ENCODE assay signal across 18 cellular contexts in the genomic region with DNA sequence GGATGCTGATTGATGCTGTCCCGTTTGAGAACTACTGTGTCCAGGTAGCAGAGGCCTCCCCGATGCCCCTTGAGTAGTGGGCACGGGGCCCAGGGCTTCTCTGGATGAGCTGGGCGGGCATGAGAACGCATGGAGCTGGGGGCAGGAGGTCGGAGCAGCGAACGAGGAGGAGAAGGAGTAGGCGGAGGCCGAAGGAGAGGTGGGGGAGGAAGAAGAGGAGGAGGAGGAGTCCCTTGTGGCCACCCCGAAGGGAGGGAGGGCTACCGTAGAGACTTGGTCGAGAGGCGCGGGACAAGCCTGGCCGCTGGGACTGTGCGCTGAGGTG.
DNase-seq lines count a peak whose midpoint lies in the region; ATAC-seq and TF ChIP-seq lines count a peak whose summit lies in the region.
"Had no signal": no experiment of that assay in that cellular context is flagged by ENCODE, and none has a peak within 500 bp of the region (broad histone marks: within the 10 kb centered on the region; RNA-seq: fewer than 3 reads in every experiment).

No MANE protein-coding gene starts in this region.

- H3K36me3 ChIP-seq in smooth muscle cell (ENCODE audit: low read depth): no peaks in the 10 kb centered on the region
- H3K36me3 ChIP-seq: SJSA1, tibial artery had no signal

- H3K4me1 ChIP-seq in smooth muscle cell (ENCODE audit: low read depth): no peaks in the 10 kb centered on the region

- peak overlapping the region; percentile 5 for H3K4me3 Mint-ChIP-seq in activated CD4-positive, alpha-beta T cell treated with anti-CD3 and anti-CD28 coated beads for 36 hours
- H3K4me3 Mint-ChIP-seq in activated B cell treated with CpG ODN at 0.5 μM for 24 hours: peak overlapping the region; percentile 84

- H3K27me3 Mint-ChIP-seq in activated CD4-positive, alpha-beta T cell treated with anti-CD3 and anti-CD28 coated beads for 36 hours: peaks cover 45% of the 10 kb centered on the region
- H3K27me3 Mint-ChIP-seq in activated B cell treated with CpG ODN at 0.5 μM for 24 hours: peaks cover 36% of the 10 kb centered on the region

- TF ChIP-seq CTCF in activated B cell treated with CpG ODN at 0.5 μM for 24 hours (IDR thresholded peaks at IDR 0.05) (no peak), smooth muscle cell (IDR thresholded peaks at IDR 0.05; ENCODE audit: borderline replicate concordance, insufficient read depth, poor library complexity, severe bottlenecking) (no peak)

- peaks cover 9% of the 10 kb centered on the region for H3K4me1 Mint-ChIP-seq in activated CD4-positive, alpha-beta T cell treated with anti-CD3 and anti-CD28 coated beads for 36 hours
- H3K4me1 Mint-ChIP-seq in activated B cell treated with CpG ODN at 0.5 μM for 24 hours: peaks cover 43% of the 10 kb centered on the region

- intact Hi-C loops in activated CD4-positive, alpha-beta T cell treated with anti-CD3 and anti-CD28 coated beads for 36 hours (cut with DNase I, micrococcal nuclease): no loop called here
- intact Hi-C loops in activated B cell treated with CpG ODN at 0.5 μM for 24 hours (cut with micrococcal nuclease): loop anchor here (2.0 to 5.0 kb wide), 2 partner anchors 48 to 50 kb away; no protein-coding TSS in a partner anchor

- no peak overlapping the region for H3K27ac Mint-ChIP-seq in activated CD4-positive, alpha-beta T cell treated with anti-CD3 and anti-CD28 coated beads for 36 hours
- peak overlapping the region; percentile 68 for H3K27ac Mint-ChIP-seq in activated B cell treated with CpG ODN at 0.5 μM for 24 hours

- no peak overlapping the region for H2AFZ ChIP-seq in smooth muscle cell (ENCODE audit: low read depth)

- H3K9me3 ChIP-seq in smooth muscle cell (replicated peaks; ENCODE audit: low read depth): no peaks in the 10 kb centered on the region
- H3K9me3 ChIP-seq: SJSA1, tibial artery had no signal

- H3K27me3 ChIP-seq in smooth muscle cell (ENCODE audit: low read depth): peaks cover 74% of the 10 kb centered on the region

- H3K9ac ChIP-seq in smooth muscle cell (ENCODE audit: low read depth): no peak overlapping the region

- H3F3A ChIP-seq in smooth muscle cell (ENCODE audit: low read depth): no peaks in the 10 kb centered on the region

- POLR2A ChIA-PET in activated CD4-positive, alpha-beta T cell treated with anti-CD3 and anti-CD28 coated beads for 36 hours (lab: Charles Lee): no interaction called here
- POLR2A ChIA-PET in activated B cell treated with CpG ODN at 0.5 μM for 24 hours (lab: Charles Lee): no interaction called here

- no peaks in the 10 kb centered on the region for H3K9me3 Mint-ChIP-seq in activated CD4-positive, alpha-beta T cell treated with anti-CD3 and anti-CD28 coated beads for 36 hours (ENCODE audit: low read depth)
- no peaks in the 10 kb centered on the region for H3K9me3 Mint-ChIP-seq in activated B cell treated with CpG ODN at 0.5 μM for 24 hours

- H3K27ac ChIP-seq in smooth muscle cell (ENCODE audit: low read depth): no peak overlapping the region
- H3K27ac ChIP-seq: SJSA1, tibial artery had no signal

- no peak for ATAC-seq in activated CD4-positive, alpha-beta T cell treated with anti-CD3 and anti-CD28 coated beads for 36 hours
- peak; percentile 5 for ATAC-seq in activated B cell treated with CpG ODN at 0.5 μM for 24 hours (ENCODE audit: low read depth)
- ATAC-seq: HCT116, K562 had no signal

- H3K36me3 Mint-ChIP-seq in activated CD4-positive, alpha-beta T cell treated with anti-CD3 and anti-CD28 coated beads for 36 hours (ENCODE audit: low read depth): no peaks in the 10 kb centered on the region
- no peaks in the 10 kb centered on the region for H3K36me3 Mint-ChIP-seq in activated B cell treated with CpG ODN at 0.5 μM for 24 hours (ENCODE audit: low read depth)

- H4K20me1 ChIP-seq in smooth muscle cell (ENCODE audit: low read depth): no peaks in the 10 kb centered on the region

- no peaks in the 10 kb centered on the region for H3K79me2 ChIP-seq in smooth muscle cell (ENCODE audit: low read depth)

- H3K4me3 ChIP-seq in iPS-11a (ENCODE audit: low read depth, low read length) (peak overlapping the region; percentile 73), smooth muscle cell (peak overlapping the region; percentile 46)
- H3K4me3 ChIP-seq: K562, SJSA1, tibial artery had no signal

- peak overlapping the region; percentile 82 for H3K4me2 ChIP-seq in smooth muscle cell

- CTCF ChIA-PET in activated CD4-positive, alpha-beta T cell treated with anti-CD3 and anti-CD28 coated beads for 36 hours (lab: Charles Lee): interaction anchor here (0.6 kb wide), 1 partner anchor 155 kb away, joined by 3 read pairs; no protein-coding TSS in a partner anchor
- CTCF ChIA-PET in activated B cell treated with CpG ODN at 0.5 μM for 24 hours (lab: Charles Lee): no interaction called here

- no peak for DNase-seq in activated CD4-positive, alpha-beta T cell treated with anti-CD3 and anti-CD28 coated beads for 36 hours
- no peak for DNase-seq in activated CD4-positive, alpha-beta T cell treated with anti-CD3 and anti-CD28 coated beads, Interleukin-2, amount 50 U/mL, for 4 hours
- DNase-seq in activated B cell treated with CpG ODN at 0.5 μM for 24 hours: peak; percentile 15
- no peak for DNase-seq in smooth muscle cell (lab: John Stamatoyannopoulos, UW; ENCODE audit: unreplicated experiment)
- no peak for DNase-seq in dermis blood vessel endothelial cell
- no peak for DNase-seq in nucleus accumbens (lab: John Stamatoyannopoulos, UW)
- no peak for DNase-seq in activated CD4-positive, alpha-beta T cell treated with anti-CD3 and anti-CD28 coated beads for 1 hour
- DNase-seq: activated CD4-positive, CD25-positive, alpha-beta regulatory T cell; cerebellar nuclear complex; DMS79; kidney; NCI-H1436; NCI-H748 treated with DMSO at 0.1 percent for 48 hours; tibial artery had no signal

- WGBS in smooth muscle cell (ENCODE audit: low lambda C conversion rate): 2% methylated on average over 10 of the region's 17 CpGs
